Comparison of ENCODE assay signal across 1 cellular context in genomic region chr15:96342143-96342466, GRCh38.
TF ChIP-seq lines count a peak whose summit lies in the region.

No MANE protein-coding gene starts in this region.

TF ChIP-seq in endothelial cell of umbilical vein, 7 proteins besides CTCF, POLR2A, EP300 and RAD21:
- TF ChIP-seq POLR2AphosphoS5 (IDR thresholded peaks at IDR 0.05; ENCODE audit: insufficient read depth, low read depth, low read length) (no peak), JUN (IDR thresholded peaks at IDR 0.05; ENCODE audit: borderline replicate concordance, insufficient read depth, insufficient read length, low read depth) (no peak), FOS (IDR thresholded peaks at IDR 0.05; ENCODE audit: borderline replicate concordance, insufficient read depth, low read length) (no peak), MYC (IDR thresholded peaks at IDR 0.05; ENCODE audit: low read depth, low read length) (no peak), MAX (IDR thresholded peaks at IDR 0.05; ENCODE audit: insufficient read depth, insufficient read length) (no peak), GATA2 (IDR thresholded peaks at IDR 0.05; ENCODE audit: insufficient read depth, insufficient read length, low read depth, low read length) (no peak), EZH2 (IDR thresholded peaks at IDR 0.05; ENCODE audit: borderline replicate concordance, low read depth, low read length, severe bottlenecking) (no peak)
